Comparison of ENCODE assay signal across 1 cellular context in genomic region chr16:30521873-30522641, GRCh38.
TF ChIP-seq lines count a peak whose summit lies in the region.

No MANE protein-coding gene starts in this region.

TF ChIP-seq in HepG2, 621 proteins besides CTCF, POLR2A, EP300 and RAD21 (continued from another document and continues in another):
- TF ChIP-seq, protein P1, sequence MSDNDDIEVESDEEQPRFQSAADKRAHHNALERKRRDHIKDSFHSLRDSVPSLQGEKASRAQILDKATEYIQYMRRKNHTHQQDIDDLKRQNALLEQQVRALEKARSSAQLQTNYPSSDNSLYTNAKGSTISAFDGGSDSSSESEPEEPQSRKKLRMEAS (IDR thresholded peaks at IDR 0.05): peak; percentile 76
- TF ChIP-seq KDM5A (IDR thresholded peaks at IDR 0.05; ENCODE audit: borderline replicate concordance, low read length) (no peak), BHLHE40 (IDR thresholded peaks at IDR 0.05; ENCODE audit: low read length) (no peak), RFX5 (IDR thresholded peaks at IDR 0.05; ENCODE audit: low read depth, low read length) (0 out of 2 replicates have a peak, but pooled peaks have one; percentile 19), SP140L (CRISPR knock-in tag; IDR thresholded peaks at IDR 0.05; ENCODE audit: borderline replicate concordance) (no peak), ZNF432 (CRISPR knock-in tag; IDR thresholded peaks at IDR 0.05; ENCODE audit: borderline replicate concordance) (no peak), ZNF530 (CRISPR knock-in tag; IDR thresholded peaks at IDR 0.05; ENCODE audit: low read depth) (no peak), KAT2B (IDR thresholded peaks at IDR 0.05; ENCODE audit: borderline replicate concordance, low read depth, low read length) (no peak), ZNF281 (CRISPR knock-in tag; IDR thresholded peaks at IDR 0.05; ENCODE audit: borderline replicate concordance) (no peak), ZNF773 (CRISPR knock-in tag; IDR thresholded peaks at IDR 0.05; ENCODE audit: borderline replicate concordance) (no peak), SMYD3 (CRISPR knock-in tag; IDR thresholded peaks at IDR 0.05) (0 out of 2 replicates have a peak, but pooled peaks have one; percentile 63), ZNF180 (CRISPR knock-in tag; IDR thresholded peaks at IDR 0.05; ENCODE audit: borderline replicate concordance, low read depth) (no peak), ZNF160 (CRISPR knock-in tag; IDR thresholded peaks at IDR 0.05) (0 out of 2 replicates have a peak, but pooled peaks have one; percentile 39), ZBTB3 (CRISPR knock-in tag; IDR thresholded peaks at IDR 0.05; ENCODE audit: borderline replicate concordance, low read depth) (no peak), ZNF776 (CRISPR knock-in tag; IDR thresholded peaks at IDR 0.05) (peak; percentile 74), FOSL1 (CRISPR knock-in tag; IDR thresholded peaks at IDR 0.05; ENCODE audit: borderline replicate concordance) (no peak), ZNF101 (CRISPR knock-in tag; IDR thresholded peaks at IDR 0.05; ENCODE audit: borderline replicate concordance, low read depth) (no peak), ISX (CRISPR knock-in tag; conservative IDR thresholded peaks at IDR 0.05) (no peak), FLYWCH1 (CRISPR knock-in tag; IDR thresholded peaks at IDR 0.05) (no peak), FOXC1 (CRISPR knock-in tag; IDR thresholded peaks at IDR 0.05; ENCODE audit: borderline replicate concordance) (peak; percentile 11), PAF1 (CRISPR knock-in tag; IDR thresholded peaks at IDR 0.05) (no peak), PPARG (CRISPR knock-in tag; conservative IDR thresholded peaks at IDR 0.05) (no peak), ARID5B (CRISPR knock-in tag; IDR thresholded peaks at IDR 0.05) (0 out of 2 replicates have a peak, but pooled peaks have one; percentile 24), GLI4 (CRISPR knock-in tag; IDR thresholded peaks at IDR 0.05; ENCODE audit: borderline replicate concordance) (peak; percentile 30; the same call in 1 of the 2 replicates), MAFK (conservative IDR thresholded peaks at IDR 0.05 in 1 of 2, IDR thresholded peaks at IDR 0.05 in 1 of 2; ENCODE audit: low read length in 2 of 2) (no peak), ZNF879 (CRISPR knock-in tag; IDR thresholded peaks at IDR 0.05) (no peak), ZNF547 (CRISPR knock-in tag; IDR thresholded peaks at IDR 0.05) (peak; percentile 78; the same call in 1 of the 2 replicates), ZNF616 (CRISPR knock-in tag; IDR thresholded peaks at IDR 0.05; ENCODE audit: low read depth) (no peak; the same call in 1 of the 2 replicates)
- TF ChIP-seq, protein P2, sequence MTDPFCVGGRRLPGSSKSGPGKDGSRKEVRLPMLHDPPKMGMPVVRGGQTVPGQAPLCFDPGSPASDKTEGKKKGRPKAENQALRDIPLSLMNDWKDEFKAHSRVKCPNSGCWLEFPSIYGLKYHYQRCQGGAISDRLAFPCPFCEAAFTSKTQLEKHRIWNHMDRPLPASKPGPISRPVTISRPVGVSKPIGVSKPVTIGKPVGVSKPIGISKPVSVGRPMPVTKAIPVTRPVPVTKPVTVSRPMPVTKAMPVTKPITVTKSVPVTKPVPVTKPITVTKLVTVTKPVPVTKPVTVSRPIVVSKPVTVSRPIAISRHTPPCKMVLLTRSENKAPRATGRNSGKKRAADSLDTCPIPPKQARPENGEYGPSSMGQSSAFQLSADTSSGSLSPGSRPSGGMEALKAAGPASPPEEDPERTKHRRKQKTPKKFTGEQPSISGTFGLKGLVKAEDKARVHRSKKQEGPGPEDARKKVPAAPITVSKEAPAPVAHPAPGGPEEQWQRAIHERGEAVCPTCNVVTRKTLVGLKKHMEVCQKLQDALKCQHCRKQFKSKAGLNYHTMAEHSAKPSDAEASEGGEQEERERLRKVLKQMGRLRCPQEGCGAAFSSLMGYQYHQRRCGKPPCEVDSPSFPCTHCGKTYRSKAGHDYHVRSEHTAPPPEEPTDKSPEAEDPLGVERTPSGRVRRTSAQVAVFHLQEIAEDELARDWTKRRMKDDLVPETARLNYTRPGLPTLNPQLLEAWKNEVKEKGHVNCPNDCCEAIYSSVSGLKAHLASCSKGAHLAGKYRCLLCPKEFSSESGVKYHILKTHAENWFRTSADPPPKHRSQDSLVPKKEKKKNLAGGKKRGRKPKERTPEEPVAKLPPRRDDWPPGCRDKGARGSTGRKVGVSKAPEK (CRISPR knock-in tag; IDR thresholded peaks at IDR 0.05; ENCODE audit: borderline replicate concordance): no peak
- TF ChIP-seq, protein P3, sequence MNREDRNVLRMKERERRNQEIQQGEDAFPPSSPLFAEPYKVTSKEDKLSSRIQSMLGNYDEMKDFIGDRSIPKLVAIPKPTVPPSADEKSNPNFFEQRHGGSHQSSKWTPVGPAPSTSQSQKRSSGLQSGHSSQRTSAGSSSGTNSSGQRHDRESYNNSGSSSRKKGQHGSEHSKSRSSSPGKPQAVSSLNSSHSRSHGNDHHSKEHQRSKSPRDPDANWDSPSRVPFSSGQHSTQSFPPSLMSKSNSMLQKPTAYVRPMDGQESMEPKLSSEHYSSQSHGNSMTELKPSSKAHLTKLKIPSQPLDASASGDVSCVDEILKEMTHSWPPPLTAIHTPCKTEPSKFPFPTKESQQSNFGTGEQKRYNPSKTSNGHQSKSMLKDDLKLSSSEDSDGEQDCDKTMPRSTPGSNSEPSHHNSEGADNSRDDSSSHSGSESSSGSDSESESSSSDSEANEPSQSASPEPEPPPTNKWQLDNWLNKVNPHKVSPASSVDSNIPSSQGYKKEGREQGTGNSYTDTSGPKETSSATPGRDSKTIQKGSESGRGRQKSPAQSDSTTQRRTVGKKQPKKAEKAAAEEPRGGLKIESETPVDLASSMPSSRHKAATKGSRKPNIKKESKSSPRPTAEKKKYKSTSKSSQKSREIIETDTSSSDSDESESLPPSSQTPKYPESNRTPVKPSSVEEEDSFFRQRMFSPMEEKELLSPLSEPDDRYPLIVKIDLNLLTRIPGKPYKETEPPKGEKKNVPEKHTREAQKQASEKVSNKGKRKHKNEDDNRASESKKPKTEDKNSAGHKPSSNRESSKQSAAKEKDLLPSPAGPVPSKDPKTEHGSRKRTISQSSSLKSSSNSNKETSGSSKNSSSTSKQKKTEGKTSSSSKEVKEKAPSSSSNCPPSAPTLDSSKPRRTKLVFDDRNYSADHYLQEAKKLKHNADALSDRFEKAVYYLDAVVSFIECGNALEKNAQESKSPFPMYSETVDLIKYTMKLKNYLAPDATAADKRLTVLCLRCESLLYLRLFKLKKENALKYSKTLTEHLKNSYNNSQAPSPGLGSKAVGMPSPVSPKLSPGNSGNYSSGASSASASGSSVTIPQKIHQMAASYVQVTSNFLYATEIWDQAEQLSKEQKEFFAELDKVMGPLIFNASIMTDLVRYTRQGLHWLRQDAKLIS (CRISPR knock-in tag; IDR thresholded peaks at IDR 0.05): no peak
- TF ChIP-seq, protein P4, sequence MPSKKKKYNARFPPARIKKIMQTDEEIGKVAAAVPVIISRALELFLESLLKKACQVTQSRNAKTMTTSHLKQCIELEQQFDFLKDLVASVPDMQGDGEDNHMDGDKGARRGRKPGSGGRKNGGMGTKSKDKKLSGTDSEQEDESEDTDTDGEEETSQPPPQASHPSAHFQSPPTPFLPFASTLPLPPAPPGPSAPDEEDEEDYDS (CRISPR knock-in tag; IDR thresholded peaks at IDR 0.05): peak; percentile 78
- TF ChIP-seq, protein P5, sequence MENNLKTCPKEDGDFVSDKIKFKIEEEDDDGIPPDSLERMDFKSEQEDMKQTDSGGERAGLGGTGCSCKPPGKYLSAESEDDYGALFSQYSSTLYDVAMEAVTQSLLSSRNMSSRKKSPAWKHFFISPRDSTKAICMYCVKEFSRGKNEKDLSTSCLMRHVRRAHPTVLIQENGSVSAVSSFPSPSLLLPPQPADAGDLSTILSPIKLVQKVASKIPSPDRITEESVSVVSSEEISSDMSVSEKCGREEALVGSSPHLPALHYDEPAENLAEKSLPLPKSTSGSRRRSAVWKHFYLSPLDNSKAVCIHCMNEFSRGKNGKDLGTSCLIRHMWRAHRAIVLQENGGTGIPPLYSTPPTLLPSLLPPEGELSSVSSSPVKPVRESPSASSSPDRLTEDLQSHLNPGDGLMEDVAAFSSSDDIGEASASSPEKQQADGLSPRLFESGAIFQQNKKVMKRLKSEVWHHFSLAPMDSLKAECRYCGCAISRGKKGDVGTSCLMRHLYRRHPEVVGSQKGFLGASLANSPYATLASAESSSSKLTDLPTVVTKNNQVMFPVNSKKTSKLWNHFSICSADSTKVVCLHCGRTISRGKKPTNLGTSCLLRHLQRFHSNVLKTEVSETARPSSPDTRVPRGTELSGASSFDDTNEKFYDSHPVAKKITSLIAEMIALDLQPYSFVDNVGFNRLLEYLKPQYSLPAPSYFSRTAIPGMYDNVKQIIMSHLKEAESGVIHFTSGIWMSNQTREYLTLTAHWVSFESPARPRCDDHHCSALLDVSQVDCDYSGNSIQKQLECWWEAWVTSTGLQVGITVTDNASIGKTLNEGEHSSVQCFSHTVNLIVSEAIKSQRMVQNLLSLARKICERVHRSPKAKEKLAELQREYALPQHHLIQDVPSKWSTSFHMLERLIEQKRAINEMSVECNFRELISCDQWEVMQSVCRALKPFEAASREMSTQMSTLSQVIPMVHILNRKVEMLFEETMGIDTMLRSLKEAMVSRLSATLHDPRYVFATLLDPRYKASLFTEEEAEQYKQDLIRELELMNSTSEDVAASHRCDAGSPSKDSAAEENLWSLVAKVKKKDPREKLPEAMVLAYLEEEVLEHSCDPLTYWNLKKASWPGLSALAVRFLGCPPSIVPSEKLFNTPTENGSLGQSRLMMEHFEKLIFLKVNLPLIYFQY (CRISPR knock-in tag; IDR thresholded peaks at IDR 0.05; ENCODE audit: borderline replicate concordance): no peak
- TF ChIP-seq, protein P6, sequence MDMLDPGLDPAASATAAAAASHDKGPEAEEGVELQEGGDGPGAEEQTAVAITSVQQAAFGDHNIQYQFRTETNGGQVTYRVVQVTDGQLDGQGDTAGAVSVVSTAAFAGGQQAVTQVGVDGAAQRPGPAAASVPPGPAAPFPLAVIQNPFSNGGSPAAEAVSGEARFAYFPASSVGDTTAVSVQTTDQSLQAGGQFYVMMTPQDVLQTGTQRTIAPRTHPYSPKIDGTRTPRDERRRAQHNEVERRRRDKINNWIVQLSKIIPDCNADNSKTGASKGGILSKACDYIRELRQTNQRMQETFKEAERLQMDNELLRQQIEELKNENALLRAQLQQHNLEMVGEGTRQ (IDR thresholded peaks at IDR 0.05; ENCODE audit: low read depth, low read length): no peak
- TF ChIP-seq, protein P6 (CRISPR knock-in tag; IDR thresholded peaks at IDR 0.05; ENCODE audit: borderline replicate concordance): no peak
